22 cellular contexts compared by ENCODE assay signal in genomic region chr22:33470456-33470855, GRCh38.
DNase-seq lines count a peak whose midpoint lies in the region; ATAC-seq, FAIRE-seq and TF ChIP-seq lines count a peak whose summit lies in the region.
"Had no signal": no experiment of that assay in that cellular context is flagged by ENCODE, and none has a peak within 500 bp of the region (broad histone marks: within the 10 kb centered on the region; RNA-seq: fewer than 3 reads in every experiment).

No MANE protein-coding gene starts in this region.

- POLR2A ChIA-PET in WTC11 (lab: Charles Lee), result no interaction called here

- CTCF ChIA-PET in WTC11 (lab: Charles Lee), result no interaction called here

- peak overlapping the region; percentile 50; the same call in 1 of the 2 replicates for H3K27ac Mint-ChIP-seq in WTC11
- H3K27ac Mint-ChIP-seq in stimulated activated naive B cell treated with anti-CD40 and anti-IgM and Interleukin-4, amounts not matched to agents 10 μg/mL and 1 μg/mL and 100 μg/mL, for 72 hours, result peak overlapping the region; percentile 26
- H3K27ac Mint-ChIP-seq: CD8-positive, alpha-beta memory T cell; T-cell had no signal

- TF ChIP-seq CTCF in GM12865 (IDR thresholded peaks at IDR 0.05; ENCODE audit: insufficient read depth, low read depth, low read length, missing control alignments) (no peak), WTC11 (IDR thresholded peaks at IDR 0.05) (no peak)

- no peak overlapping the region for H3K4me3 Mint-ChIP-seq in WTC11
- H3K4me3 Mint-ChIP-seq in stimulated activated naive B cell treated with anti-CD40 and anti-IgM and Interleukin-4, amounts not matched to agents 10 μg/mL and 1 μg/mL and 100 μg/mL, for 72 hours, result no peak overlapping the region
- H3K4me3 Mint-ChIP-seq: CD8-positive, alpha-beta memory T cell; T-cell had no signal

- H3K27me3 Mint-ChIP-seq in WTC11 (ENCODE audit: low read depth), result no peaks in the 10 kb centered on the region
- H3K27me3 Mint-ChIP-seq in stimulated activated naive B cell treated with anti-CD40 and anti-IgM and Interleukin-4, amounts not matched to agents 10 μg/mL and 1 μg/mL and 100 μg/mL, for 72 hours, result no peaks in the 10 kb centered on the region

- H3K36me3 Mint-ChIP-seq in WTC11, result no peaks in the 10 kb centered on the region
- H3K36me3 Mint-ChIP-seq in stimulated activated naive B cell treated with anti-CD40 and anti-IgM and Interleukin-4, amounts not matched to agents 10 μg/mL and 1 μg/mL and 100 μg/mL, for 72 hours, result peaks cover 0 to 7% of the 10 kb centered on the region in 2 donors
- H3K36me3 Mint-ChIP-seq: CD8-positive, alpha-beta memory T cell; T-cell had no signal

- H3K4me3 ChIP-seq in GM12865 (ENCODE audit: low read depth, low read length), result peak overlapping the region; percentile 34
- H3K4me3 ChIP-seq: GM23248, K562 had no signal

- DNase-seq in GM12865 (ENCODE audit: low read depth) (peak; percentile 81), GM19239 (ENCODE audit: insufficient read length, low spot score) (peak; percentile 8), WTC11 (ENCODE audit: low spot score) (no peak), glomerular visceral epithelial cell (ENCODE audit: extremely low spot score) (no peak), cerebellum (ENCODE audit: low spot score) (no peak), UCSD-AML1 (lab: John Stamatoyannopoulos, UW; ENCODE audit: unreplicated experiment) (no peak)
- no peak for DNase-seq in stimulated activated naive B cell treated with anti-CD40 and anti-IgM and Interleukin-4, amounts not matched to agents 10 μg/mL and 1 μg/mL and 100 μg/mL, for 72 hours
- DNase-seq: C1 segment of cervical spinal cord; CD8-positive, alpha-beta memory T cell; DMS79; GM23248; NCI-H1417; NCI-H187 treated with DMSO at 0.1 percent for 48 hours; NCI-H2227 treated with DMSO at 0.1 percent for 48 hours; NCI-H510A treated with DMSO at 0.1 percent for 48 hours; NCI-H82; PC-3; SIG-M5; T-cell had no signal

- no peak for ATAC-seq in WTC11
- ATAC-seq in stimulated activated naive B cell treated with anti-CD40 and anti-IgM and Interleukin-4, amounts not matched to agents 10 μg/mL and 1 μg/mL and 100 μg/mL, for 72 hours (replicated peaks), result no peak
- ATAC-seq: HCT116, K562, PC-3, SK-N-SH treated with all-trans-retinoic acid at 6 μM for 48 hours, T-cell had no signal

- H3K4me1 Mint-ChIP-seq in WTC11, result peaks cover 11% of the 10 kb centered on the region
- peaks cover 21 to 32% of the 10 kb centered on the region in 2 donors for H3K4me1 Mint-ChIP-seq in stimulated activated naive B cell treated with anti-CD40 and anti-IgM and Interleukin-4, amounts not matched to agents 10 μg/mL and 1 μg/mL and 100 μg/mL, for 72 hours
- H3K4me1 Mint-ChIP-seq: CD8-positive, alpha-beta memory T cell; T-cell had no signal

- H3K9me3 Mint-ChIP-seq in WTC11, result peaks cover 3% of the 10 kb centered on the region; the same call in 1 of the 2 replicates
- H3K9me3 Mint-ChIP-seq in stimulated activated naive B cell treated with anti-CD40 and anti-IgM and Interleukin-4, amounts not matched to agents 10 μg/mL and 1 μg/mL and 100 μg/mL, for 72 hours, result no peaks in the 10 kb centered on the region

- peak; percentile 44 for FAIRE-seq in GM19239 (lab: Jason Lieb, UNC)
- FAIRE-seq: K562 had no signal

TF ChIP-seq in WTC11, 78 proteins besides CTCF, POLR2A, EP300 and RAD21:
- no peak for TF ChIP-seq ZNF671 (CRISPR knock-in tag; IDR thresholded peaks at IDR 0.05)
- no peak for TF ChIP-seq ZMAT4 (CRISPR knock-in tag; IDR thresholded peaks at IDR 0.05)
- no peak for TF ChIP-seq SMAD4 (CRISPR knock-in tag; IDR thresholded peaks at IDR 0.05)
- TF ChIP-seq NFATC4 (CRISPR knock-in tag; IDR thresholded peaks at IDR 0.05), result no peak
- no peak for TF ChIP-seq ZBTB43 (CRISPR knock-in tag; IDR thresholded peaks at IDR 0.05)
- no peak for TF ChIP-seq CDX4 (CRISPR knock-in tag; IDR thresholded peaks at IDR 0.05; ENCODE audit: borderline replicate concordance)
- no peak for TF ChIP-seq FOXK1 (CRISPR knock-in tag; IDR thresholded peaks at IDR 0.05)
- TF ChIP-seq ZNF416 (CRISPR knock-in tag; IDR thresholded peaks at IDR 0.05), result no peak
- no peak for TF ChIP-seq GRHL2 (CRISPR knock-in tag; IDR thresholded peaks at IDR 0.05; ENCODE audit: insufficient replicate concordance, severe bottlenecking)
- no peak for TF ChIP-seq E2F4 (CRISPR knock-in tag; IDR thresholded peaks at IDR 0.05; ENCODE audit: borderline replicate concordance, low read depth)
- TF ChIP-seq FOXP1 (CRISPR knock-in tag; IDR thresholded peaks at IDR 0.05; ENCODE audit: borderline replicate concordance), result no peak
- no peak for TF ChIP-seq ZSCAN18 (CRISPR knock-in tag; IDR thresholded peaks at IDR 0.05)
- TF ChIP-seq EMX1 (CRISPR knock-in tag; IDR thresholded peaks at IDR 0.05), result no peak
- TF ChIP-seq ZNF232 (CRISPR knock-in tag; IDR thresholded peaks at IDR 0.05), result no peak
- TF ChIP-seq MAX (CRISPR knock-in tag; IDR thresholded peaks at IDR 0.05), result no peak

Comparison
In these comparisons a context has a peak if more than half of its experiments do, and no peak if none do; other contexts are left out.
1. DNase-seq: peak in GM12865 (single experiment) and GM19239 (single experiment); none in WTC11 (single experiment), stimulated activated naive B cell treated with anti-CD40 and anti-IgM and Interleukin-4, amounts not matched to agents 10 μg/mL and 1 μg/mL and 100 μg/mL, for 72 hours (single experiment), glomerular visceral epithelial cell (single experiment), cerebellum (single experiment) and UCSD-AML1 (single experiment).